9 cellular contexts compared by ENCODE assay signal in the genomic region with DNA sequence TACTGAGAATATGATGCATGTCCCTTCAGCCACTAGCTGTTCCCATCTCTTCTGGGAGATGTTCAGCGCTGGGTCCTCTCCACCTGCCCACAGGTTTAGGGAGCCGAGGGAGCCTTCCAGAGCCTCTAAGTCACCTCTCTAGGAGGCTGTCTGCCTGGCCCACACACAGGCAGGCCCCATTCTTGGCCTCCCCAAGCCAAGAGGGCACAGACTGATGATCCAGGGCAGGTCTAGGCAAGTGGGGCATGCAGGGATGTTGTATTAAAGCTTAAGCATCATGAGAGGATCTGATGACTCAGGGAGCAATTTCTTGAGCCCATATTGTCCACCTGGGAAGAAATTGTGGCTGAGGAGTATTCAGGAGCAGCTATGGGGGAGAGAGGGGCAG. TPM values are rescaled to one million over a fixed set of nuclear protein-coding genes. Genes with fewer than 3 reads are reported as not detected.
DNase-seq lines count a peak whose midpoint lies in the region; ATAC-seq and TF ChIP-seq lines count a peak whose summit lies in the region.
"Had no signal": no experiment of that assay in that cellular context is flagged by ENCODE, and none has a peak within 500 bp of the region (broad histone marks: within the 10 kb centered on the region; RNA-seq: fewer than 3 reads in every experiment).

No MANE protein-coding gene starts in this region.

- H3K9me3 ChIP-seq in BLaER1 (peaks cover 5% of the 10 kb centered on the region; the same call in 1 of the 2 replicates), mucosa of rectum (ENCODE audit: control insufficient read depth in 2 of 2, low read length in 2 of 2) (no peaks in the 10 kb centered on the region)
- H3K9me3 ChIP-seq: mucosa of descending colon had no signal

- peak overlapping the region; percentile 84 for H3K27ac Mint-ChIP-seq in activated CD8-positive, alpha-beta T cell treated with anti-CD3 and anti-CD28 coated beads for 36 hours

- peaks cover 5% of the 10 kb centered on the region for H3K36me3 Mint-ChIP-seq in activated CD8-positive, alpha-beta T cell treated with anti-CD3 and anti-CD28 coated beads for 36 hours (ENCODE audit: low read depth)

- H3K4me3 ChIP-seq in BLaER1 (no peak overlapping the region), mucosa of rectum (ENCODE audit: low read length in 2 of 2) (no peak overlapping the region)
- H3K4me3 ChIP-seq: mucosa of descending colon had no signal

- no peak for TF ChIP-seq CTCF in activated CD8-positive, alpha-beta T cell treated with anti-CD3 and anti-CD28 coated beads for 36 hours (IDR thresholded peaks at IDR 0.05)
- TF ChIP-seq CTCF in omental fat pad (IDR thresholded peaks at IDR 0.05), result no peak

- no peaks in the 10 kb centered on the region for H4K20me1 ChIP-seq in BLaER1

- H3K27me3 Mint-ChIP-seq in activated CD8-positive, alpha-beta T cell treated with anti-CD3 and anti-CD28 coated beads for 36 hours, result no peaks in the 10 kb centered on the region

- CTCF ChIA-PET in activated CD8-positive, alpha-beta T cell treated with anti-CD3 and anti-CD28 coated beads for 36 hours (lab: Charles Lee), result interaction anchor here (0.7 to 3.1 kb wide), 86 partner anchors 8 to 467 kb away, joined by 3 to 88 read pairs (median 6); a partner anchor contains a TSS

- DNase-seq in activated CD8-positive, alpha-beta T cell treated with anti-CD3 and anti-CD28 coated beads for 36 hours, result no peak
- DNase-seq in omental fat pad (ENCODE audit: low spot score), result no peak
- DNase-seq in GM19238 (ENCODE audit: insufficient read length, low spot score), result no peak

- intact Hi-C loops in activated CD8-positive, alpha-beta T cell treated with anti-CD3 and anti-CD28 coated beads for 36 hours (cut with micrococcal nuclease), result loop anchor here (2.0 kb wide), 2 partner anchors 17 to 43 kb away; no protein-coding TSS in a partner anchor

- peak; percentile 0 for ATAC-seq in GM21528 (IDR thresholded peaks at IDR 0.05; ENCODE audit: low FRiP score, unreplicated experiment)
- peak; percentile 11 for ATAC-seq in activated CD8-positive, alpha-beta T cell treated with anti-CD3 and anti-CD28 coated beads for 36 hours
- ATAC-seq in omental fat pad (ENCODE audit: low FRiP score), result no peak
- ATAC-seq in HG03175 (IDR thresholded peaks at IDR 0.05; ENCODE audit: unreplicated experiment), result no peak
- ATAC-seq in GM19328 (IDR thresholded peaks at IDR 0.05; ENCODE audit: unreplicated experiment), result no peak

- no peaks in the 10 kb centered on the region for H3K27me3 ChIP-seq in BLaER1
- H3K27me3 ChIP-seq in mucosa of rectum (ENCODE audit: control insufficient read depth in 2 of 2, insufficient read depth in 2 of 2, low read length in 2 of 2), result no peaks in the 10 kb centered on the region

- no peak overlapping the region for H3K27ac ChIP-seq in BLaER1
- H3K27ac ChIP-seq in mucosa of rectum (ENCODE audit: low read depth in 2 of 2, low read length in 2 of 2), result peak overlapping the region; percentile 54 to 71

- peaks cover 40% of the 10 kb centered on the region for H3K4me1 Mint-ChIP-seq in activated CD8-positive, alpha-beta T cell treated with anti-CD3 and anti-CD28 coated beads for 36 hours (ENCODE audit: low read depth)

- H3K4me1 ChIP-seq in BLaER1, result peaks cover 38% of the 10 kb centered on the region
- peaks cover 22 to 23% of the 10 kb centered on the region in 2 donors for H3K4me1 ChIP-seq in mucosa of rectum (ENCODE audit: control insufficient read depth in 2 of 2, insufficient read depth in 2 of 2, low read length in 2 of 2)

- no peak overlapping the region for H3K9ac ChIP-seq in BLaER1
- H3K9ac ChIP-seq in mucosa of rectum (ENCODE audit: low read depth in 1 of 2, low read length in 2 of 2), result no peak overlapping the region

- no peaks in the 10 kb centered on the region for H3K9me3 Mint-ChIP-seq in activated CD8-positive, alpha-beta T cell treated with anti-CD3 and anti-CD28 coated beads for 36 hours

- POLR2A ChIA-PET in activated CD8-positive, alpha-beta T cell treated with anti-CD3 and anti-CD28 coated beads for 36 hours (lab: Charles Lee), result interaction anchor here (0.8 to 10.8 kb wide), 22 partner anchors 10 to 432 kb away, joined by 3 to 170 read pairs (median 5); a partner anchor contains a TSS

- 0 out of 2 replicates have a peak overlapping the region, but pooled peaks have one; percentile 82 for H3K4me2 ChIP-seq in BLaER1

- H3K36me3 ChIP-seq in BLaER1, result no peaks in the 10 kb centered on the region
- H3K36me3 ChIP-seq in mucosa of rectum (ENCODE audit: control insufficient read depth in 2 of 2, insufficient read depth in 2 of 2, low read length in 2 of 2), result no peaks in the 10 kb centered on the region

- H3K4me3 Mint-ChIP-seq in activated CD8-positive, alpha-beta T cell treated with anti-CD3 and anti-CD28 coated beads for 36 hours, result peak overlapping the region; percentile 91

RNA-seq across cellular contexts. Expression of a gene that starts 19.9 kb away (rescaled TPM):
- total RNA-seq in activated CD8-positive, alpha-beta T cell treated with anti-CD3 and anti-CD28 coated beads for 36 hours, result 1,000 to 10,000 TPM; 2,035 to 2,060 TPM
- total RNA-seq in omental fat pad, result 1,000 to 10,000 TPM; 2,816 to 4,346 (median 4,048) TPM

RNA-seq across cellular contexts. Expression of a gene that starts 44.4 kb away (rescaled TPM):
- total RNA-seq in activated CD8-positive, alpha-beta T cell treated with anti-CD3 and anti-CD28 coated beads for 36 hours, result 10 to 100 TPM; 56.3 to 56.4 TPM
- total RNA-seq in omental fat pad, result 1 to 10 TPM; 5.3 to 9.0 (median 6.4) TPM

RNA-seq across cellular contexts. Expression of a gene that starts 45.6 kb away (rescaled TPM):
- total RNA-seq in activated CD8-positive, alpha-beta T cell treated with anti-CD3 and anti-CD28 coated beads for 36 hours, result 100 to 1,000 TPM; 101 to 105 TPM
- 10 to 100 TPM; 52.0 to 75.2 (median 63.5) TPM for total RNA-seq in omental fat pad

Comparison
In these comparisons a context has a peak if more than half of its experiments do, and no peak if none do; other contexts are left out.
1. ATAC-seq: peak in GM21528 (single experiment) and activated CD8-positive, alpha-beta T cell treated with anti-CD3 and anti-CD28 coated beads for 36 hours (single experiment); none in omental fat pad (single experiment), HG03175 (single experiment) and GM19328 (single experiment).
2. RNA of a gene that starts 44.4 kb away (total RNA-seq): 56.3 to 56.4 TPM in activated CD8-positive, alpha-beta T cell treated with anti-CD3 and anti-CD28 coated beads for 36 hours; 5.3 to 9.0 TPM in omental fat pad; every median in the first group is over 4 times any median in the second.